ENCODE assay signal across 29 cellular contexts in genomic region chrX:1031521-1032430, GRCh38.
"Had no signal": no experiment of that assay in that cellular context is flagged by ENCODE, and none has a peak within 500 bp of the region (broad histone marks: within the 10 kb centered on the region; RNA-seq: fewer than 3 reads in every experiment).

No MANE protein-coding gene starts in this region.

- H3K27ac ChIP-seq: adrenal gland, body of pancreas, coronary artery, dorsolateral prefrontal cortex, gastrocnemius medialis, right lobe of liver, transverse colon, WERI-Rb-1 had no signal

- H3K27ac Mint-ChIP-seq: activated naive CD4-positive, alpha-beta T cell treated with anti-CD3 and anti-CD28 coated beads for 36 hours; activated naive CD8-positive, alpha-beta T cell treated with anti-CD3 and anti-CD28 coated beads for 36 hours; activated T-helper 1 cell treated with anti-CD3 and anti-CD28 coated beads, Interleukin-12 subunit alpha, Interleukin-12 subunit beta, Interleukin-2, Interleukin-4 antibody, amounts not matched to agents 30 ng/mL and 10 ng/mL and 1 ng/mL, durations not matched to agents 14 hours and 24 hours and 36 hours; effector memory CD8-positive, alpha-beta T cell; memory B cell; natural killer cell; stimulated activated naive CD8-positive, alpha-beta T cell treated with anti-CD3 and anti-CD28 coated beads, Interleukin-15, Interleukin-2, amounts not matched to agents 100 ng/mL and 50 ng/mL, for 24 hours; T-helper 1 cell treated with Interleukin-12 subunit alpha and Interleukin-12 subunit beta and Interleukin-4 antibody, amounts not matched to agents 30 μg/mL and 1 μg/mL, for 36 hours had no signal

- H3K4me3 Mint-ChIP-seq: activated naive CD4-positive, alpha-beta T cell treated with anti-CD3 and anti-CD28 coated beads for 36 hours; activated naive CD8-positive, alpha-beta T cell treated with anti-CD3 and anti-CD28 coated beads for 36 hours; activated T-helper 1 cell treated with anti-CD3 and anti-CD28 coated beads, Interleukin-12 subunit alpha, Interleukin-12 subunit beta, Interleukin-2, Interleukin-4 antibody, amounts not matched to agents 30 ng/mL and 10 ng/mL and 1 ng/mL, durations not matched to agents 14 hours and 24 hours and 36 hours; effector memory CD8-positive, alpha-beta T cell; memory B cell; natural killer cell; stimulated activated naive CD8-positive, alpha-beta T cell treated with anti-CD3 and anti-CD28 coated beads, Interleukin-15, Interleukin-2, amounts not matched to agents 100 ng/mL and 50 ng/mL, for 24 hours; T-helper 1 cell treated with Interleukin-12 subunit alpha and Interleukin-12 subunit beta and Interleukin-4 antibody, amounts not matched to agents 30 μg/mL and 1 μg/mL, for 36 hours had no signal

- H3K36me3 ChIP-seq: adrenal gland, gastrocnemius medialis, right lobe of liver, transverse colon, WERI-Rb-1 had no signal

- DNase-seq: activated CD4-positive, alpha-beta T cell treated with anti-CD3 and anti-CD28 coated beads for 48 hours; activated CD4-positive, alpha-beta T cell treated with anti-CD3 and anti-CD28 coated beads, Interleukin-2, amount 50 U/mL, for 48 hours; activated CD8-positive, alpha-beta memory T cell treated with anti-CD3 and anti-CD28 coated beads, Interleukin-2, amount 50 U/mL, for 4 hours; activated effector memory CD4-positive, alpha-beta T cell treated with anti-CD3 and anti-CD28 coated beads, Interleukin-2, amount 50 U/mL, for 16 hours; activated naive CD4-positive, alpha-beta T cell treated with anti-CD3 and anti-CD28 coated beads for 36 hours; activated naive CD8-positive, alpha-beta T cell treated with anti-CD3 and anti-CD28 coated beads for 36 hours; activated T-cell treated with anti-CD3 and anti-CD28 coated beads, Interleukin-2, amount 50 U/mL, for 1 hour; adrenal gland; aorta; body of pancreas; dorsolateral prefrontal cortex; effector memory CD8-positive, alpha-beta T cell; erythroblast; gastrocnemius medialis; glutamatergic neuron; kidney; left colon; natural killer cell; right lobe of liver; stimulated activated CD4-positive, alpha-beta T cell treated with anti-CD3 and anti-CD28 coated beads, Interleukin-12 subunit alpha, Interleukin-12 subunit beta, amount 100 ng/mL, for 4 hours; stimulated activated CD4-positive, alpha-beta T cell treated with anti-CD3 and anti-CD28 coated beads, Interleukin-4, amount 100 ng/mL, for 1 hour; T1000; transverse colon; WERI-Rb-1 had no signal

- H3K9me3 Mint-ChIP-seq: natural killer cell; stimulated activated naive CD8-positive, alpha-beta T cell treated with anti-CD3 and anti-CD28 coated beads, Interleukin-15, Interleukin-2, amounts not matched to agents 100 ng/mL and 50 ng/mL, for 24 hours had no signal

- H3K27me3 ChIP-seq: adrenal gland, body of pancreas, gastrocnemius medialis, right lobe of liver, transverse colon had no signal

- H3K4me1 ChIP-seq: adrenal gland, body of pancreas, gastrocnemius medialis, right lobe of liver, transverse colon had no signal

- H3K4me3 ChIP-seq: adrenal gland, body of pancreas, coronary artery, dorsolateral prefrontal cortex, gastrocnemius medialis, right lobe of liver, transverse colon had no signal

- H3K36me3 Mint-ChIP-seq: activated naive CD8-positive, alpha-beta T cell treated with anti-CD3 and anti-CD28 coated beads for 36 hours; natural killer cell had no signal

- H3K9me3 ChIP-seq: adrenal gland, gastrocnemius medialis, right lobe of liver had no signal
